16 cellular contexts compared by ENCODE assay signal in the genomic region with DNA sequence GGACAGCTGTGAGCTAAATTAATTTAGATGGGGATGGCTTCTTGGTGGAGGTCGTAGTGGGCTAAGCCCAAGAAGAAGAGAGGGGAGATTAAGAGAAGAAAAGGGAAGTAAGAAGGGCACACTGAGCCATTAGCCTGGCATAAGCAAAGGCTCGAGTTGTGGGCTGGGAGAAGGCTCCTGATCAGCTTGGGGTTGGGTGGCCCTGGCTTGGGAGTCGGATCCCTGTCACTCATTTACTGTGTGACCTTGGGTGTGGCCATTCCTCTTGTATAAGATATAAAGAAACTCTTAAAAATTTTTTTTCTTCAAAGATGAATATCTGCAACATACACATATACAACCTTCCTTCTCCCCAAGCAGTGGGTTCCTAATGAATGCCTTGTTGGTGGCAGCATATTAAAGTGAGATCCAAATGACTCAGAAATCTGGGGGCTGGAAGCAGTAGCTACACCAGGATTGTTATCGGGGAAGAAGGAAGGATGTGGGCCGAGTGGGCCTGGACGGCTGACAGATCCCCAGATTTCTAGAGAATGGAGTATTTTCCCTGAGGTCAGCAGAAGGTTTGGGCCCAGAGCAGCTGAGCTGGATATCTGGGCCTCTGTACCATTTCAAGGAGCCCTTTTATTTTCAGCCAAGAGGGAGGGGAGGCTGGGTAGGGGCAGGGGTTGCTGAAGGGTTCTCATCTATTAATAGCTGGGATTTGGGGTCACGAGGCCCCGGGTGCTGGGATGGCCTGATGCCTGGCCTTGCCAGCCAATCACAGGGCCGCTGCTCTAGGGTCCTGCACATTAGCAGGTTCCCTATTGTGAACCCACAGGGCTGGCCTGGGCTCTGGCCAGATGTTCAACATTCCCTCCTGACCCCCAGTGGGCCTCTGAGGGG. TPM values are rescaled to one million over a fixed set of nuclear protein-coding genes. Genes with fewer than 3 reads are reported as not detected.
A peak's percentile ranks its signal among the peaks of the same experiment; 100 is the strongest.
DNase-seq lines count a peak whose midpoint lies in the region; ATAC-seq, FAIRE-seq and TF ChIP-seq lines count a peak whose summit lies in the region.
"Had no signal": no experiment of that assay in that cellular context is flagged by ENCODE, and none has a peak within 500 bp of the region (broad histone marks: within the 10 kb centered on the region; RNA-seq: fewer than 3 reads in every experiment).

No MANE protein-coding gene starts in this region.

- TF ChIP-seq EP300 in GM12878 (IDR thresholded peaks at IDR 0.05; ENCODE audit: borderline replicate concordance in 1 of 2, control insufficient read depth in 1 of 2, low read depth in 2 of 2, low read length in 2 of 2) = no peak

- TF ChIP-seq RAD21 in GM12878 (IDR thresholded peaks at IDR 0.05; ENCODE audit: insufficient read depth, low read depth, low read length) = no peak

- no peak for FAIRE-seq in GM12878 (lab: Jason Lieb, UNC)
- FAIRE-seq: colon had no signal

- RAD21 ChIA-PET in GM12878 (lab: Charles Lee; ENCODE audit: unreplicated experiment) = interaction anchor here (1.3 to 4.7 kb wide), 7 partner anchors 15 to 115 kb away, joined by 4 to 79 read pairs (median 9); no protein-coding TSS in a partner anchor

- intact Hi-C loops in GM12878 (cut with micrococcal nuclease; ENCODE audit: unreplicated experiment) (no loop called here), right cardiac atrium (cut with DNase I) (no loop called here)

- no peak overlapping the region for H2AFZ ChIP-seq in GM12878 (ENCODE audit: control insufficient read depth, low read depth, low read length)

- 78% methylated on average over 9 of the region's 9 CpGs for WGBS in GM12878 (ENCODE audit: insufficient coverage, insufficient replicate concordance, low lambda C conversion rate, missing lambda C conversion rate)
- WGBS in right cardiac atrium = 41% methylated on average over 9 of the region's 9 CpGs

- no peaks in the 10 kb centered on the region for H3K27me3 ChIP-seq in GM12878 (replicated peaks in 1 of 2; ENCODE audit: control insufficient read depth in 2 of 2, insufficient read depth in 2 of 2, low read length in 1 of 2)
- H3K27me3 ChIP-seq in right cardiac atrium (ENCODE audit: control insufficient read depth, insufficient read depth) = no peaks in the 10 kb centered on the region
- no peaks in the 10 kb centered on the region for H3K27me3 ChIP-seq in skeletal muscle tissue (ENCODE audit: control insufficient read depth in 3 of 3, insufficient read depth in 3 of 3, low read length in 3 of 3)

- TF ChIP-seq CTCF in GM12878 (IDR thresholded peaks at IDR 0.05 in 2 of 3, conservative IDR thresholded peaks at IDR 0.05 in 1 of 3; ENCODE audit: control insufficient read depth in 2 of 3, extremely low read depth in 1 of 3, insufficient read depth in 1 of 3, low read depth in 3 of 3, low read length in 3 of 3) = no peak

- peaks cover 3% of the 10 kb centered on the region; the same call in 1 of the 3 replicates for H3K9me3 ChIP-seq in GM12878 (replicated peaks; ENCODE audit: control insufficient read depth, insufficient read depth, low read length)
- H3K9me3 ChIP-seq in right cardiac atrium (ENCODE audit: control insufficient read depth, low read length) = no peaks in the 10 kb centered on the region
- H3K9me3 ChIP-seq in skeletal muscle tissue (ENCODE audit: control insufficient read depth in 3 of 3, low read length in 3 of 3) = no peaks in the 10 kb centered on the region
- H3K9me3 ChIP-seq: prostate gland, SK-N-SH had no signal

- H3K4me2 ChIP-seq in GM12878 (ENCODE audit: control insufficient read depth, insufficient read depth) = no peak overlapping the region
- H3K4me2 ChIP-seq: SK-N-SH had no signal

- H3K4me1 ChIP-seq in GM12878 (ENCODE audit: control insufficient read depth, insufficient read depth, low read length) (peaks cover 48% of the 10 kb centered on the region), right cardiac atrium (ENCODE audit: control insufficient read depth, insufficient read depth, low read length) (peaks cover 10% of the 10 kb centered on the region), skeletal muscle tissue (ENCODE audit: control insufficient read depth in 3 of 3, insufficient read depth in 3 of 3, low read length in 3 of 3) (peaks cover 52 to 70% (median 69%) of the 10 kb centered on the region in 3 donors)

- H4K20me1 ChIP-seq in GM12878 (ENCODE audit: control insufficient read depth, insufficient read depth) = no peaks in the 10 kb centered on the region

- in situ Hi-C loops in GM12878 (cut with MboI) = no loop called here

- H3K9ac ChIP-seq in GM12878 (ENCODE audit: control insufficient read depth, insufficient read depth, low read length) (no peak overlapping the region), skeletal muscle tissue (ENCODE audit: low read depth in 1 of 3, low read length in 3 of 3) (peak overlapping the region in 1 of 3 donors; percentile 70)
- H3K9ac ChIP-seq: SK-N-SH had no signal

- BruUV-seq in GM12878 (replicated peaks; lab: Mats Ljungman, UMichigan) = no TSS peak

- no peak for TF ChIP-seq POLR2A in GM12878 (IDR thresholded peaks at IDR 0.05; ENCODE audit: low read depth, low read length)

- H3K79me2 ChIP-seq in GM12878 (ENCODE audit: control insufficient read depth, insufficient read depth, low read length) = peaks cover 65% of the 10 kb centered on the region

- ATAC-seq in GM12878 (no peak), right cardiac atrium (peak; percentile 49 to 65), HG02852 (IDR thresholded peaks at IDR 0.05; ENCODE audit: unreplicated experiment) (no peak)
- ATAC-seq: stimulated activated naive CD8-positive, alpha-beta T cell treated with anti-CD3 and anti-CD28 coated beads, Interleukin-15, Interleukin-2, amounts not matched to agents 100 U/mL and 50 U/mL, for 24 hours had no signal

- peak overlapping the region; percentile 13; the same call in 1 of the 2 replicates for H3K27ac ChIP-seq in GM12878 (ENCODE audit: control insufficient read depth, insufficient read depth)
- peak overlapping the region; percentile 95 for H3K27ac ChIP-seq in right cardiac atrium (ENCODE audit: low read length)
- H3K27ac ChIP-seq in skeletal muscle tissue (ENCODE audit: low read depth, low read length) = peak overlapping the region; percentile 85
- H3K27ac ChIP-seq: prostate gland had no signal

- H3K36me3 ChIP-seq in GM12878 (ENCODE audit: control insufficient read depth in 2 of 2, insufficient read depth in 2 of 2, low read length in 1 of 2) (peaks cover 0 to 6% of the 10 kb centered on the region in 2 experiments; a peak in 2 of 4 replicates), skeletal muscle tissue (ENCODE audit: control insufficient read depth in 3 of 3, insufficient read depth in 3 of 3, low read length in 3 of 3) (no peaks in the 10 kb centered on the region)
- H3K36me3 ChIP-seq: prostate gland had no signal

- SMC1A ChIA-PET in GM12878 (lab: Charles Lee; ENCODE audit: uncharacterized antibody, unreplicated experiment) = interaction anchor here (1.1 to 12.0 kb wide), 7 partner anchors 14 to 142 kb away, joined by 3 to 329 read pairs (median 4); no protein-coding TSS in a partner anchor

- H3K4me3 ChIP-seq in GM12878 = no peak overlapping the region
- H3K4me3 ChIP-seq in right cardiac atrium (ENCODE audit: low read length) = no peak overlapping the region
- H3K4me3 ChIP-seq in skeletal muscle tissue (ENCODE audit: low read length in 3 of 3) = peak overlapping the region in 1 of 3 donors; percentile 13
- H3K4me3 ChIP-seq: prostate gland had no signal

- POLR2A ChIA-PET in GM12878 (lab: Charles Lee) = interaction anchor here (1.0 to 9.0 kb wide), 5 partner anchors 9 to 22 kb away, joined by 3 to 143 read pairs (median 9); no protein-coding TSS in a partner anchor

- CTCF ChIA-PET in GM12878 (lab: Yijun Ruan, JAX) = interaction anchor here (0.7 to 10.4 kb wide), 8 partner anchors 9 to 126 kb away, joined by 3 to 130 read pairs (median 12); no protein-coding TSS in a partner anchor

- DNase-seq in MV-4-11 (lab: John Stamatoyannopoulos, UW) = peak; percentile 31
- no peak for DNase-seq in GM12878 (ENCODE audit: low read depth, low spot score)
- DNase-seq in right cardiac atrium = peak; percentile 36 to 64 (median 56)
- no peak for DNase-seq in NCI-H526 (lab: John Stamatoyannopoulos, UW)
- DNase-seq in COLO829 (ENCODE audit: low spot score) = no peak
- no peak for DNase-seq in activated CD4-positive, alpha-beta T cell treated with anti-CD3 and anti-CD28 coated beads, Interleukin-2, amount 50 U/mL, for 1 hour
- DNase-seq: activated CD4-positive, CD25-positive, alpha-beta regulatory T cell; activated T-cell treated with anti-CD3 and anti-CD28 coated beads for 4 hours; NCI-H2029 treated with DMSO at 0.1 percent for 48 hours; SK-N-SH; stimulated activated CD4-positive, alpha-beta T cell treated with anti-CD3 and anti-CD28 coated beads, Interleukin-4, amount 100 ng/mL, for 24 hours; stimulated activated naive CD8-positive, alpha-beta T cell treated with anti-CD3 and anti-CD28 coated beads, Interleukin-15, Interleukin-2, amounts not matched to agents 100 U/mL and 50 U/mL, for 24 hours had no signal

TF ChIP-seq in GM12878, 131 proteins besides CTCF, POLR2A, EP300 and RAD21 (continues in another document):
- TF ChIP-seq ASH2L (IDR thresholded peaks at IDR 0.05; ENCODE audit: borderline replicate concordance, low read depth) (no peak), BRCA1 (IDR thresholded peaks at IDR 0.05; ENCODE audit: low read depth, low read length) (no peak), RBBP5 (conservative IDR thresholded peaks at IDR 0.05) (no peak), ZNF384 (IDR thresholded peaks at IDR 0.05; ENCODE audit: borderline replicate concordance, low read depth, low read length) (no peak), GATAD2B (conservative IDR thresholded peaks at IDR 0.05; ENCODE audit: low read depth) (no peak), BMI1 (IDR thresholded peaks at IDR 0.05; ENCODE audit: borderline replicate concordance) (no peak)

RNA-seq across cellular contexts. Expression of a gene that starts 52.1 kb away (rescaled TPM):
- 55.8 and 60.6 TPM in 2 replicates for total RNA-seq in GM12878 (2013; cell fraction: nucleolus; rRNA removed)
- 5.3 and 6.4 TPM in 2 replicates for total RNA-seq in GM12878 (2014; rRNA removed)
- total RNA-seq in GM12878 (2014; rRNA removed; fragmentation: Illumina TruSeq; extraction: Trizol) = 5.8 and 6.1 TPM in 2 replicates
- 18.1 and 20.5 TPM in 2 replicates for total RNA-seq in GM12878 (2021)
- 2.5 TPM for polyA plus RNA-seq in GM12878 (2011; ENCODE audit: low read depth)
- 3.0 and 4.7 TPM in 2 replicates for polyA plus RNA-seq in GM12878 (2011; rRNA removed)
- 3.2 and 4.0 TPM in 2 replicates for polyA plus RNA-seq in GM12878 (2011; cell fraction: cytosol; rRNA removed)
- 24.1 and 34.3 TPM in 2 replicates for polyA plus RNA-seq in GM12878 (2011; cell fraction: nucleus; rRNA removed)
- 3.1 and 3.8 TPM in 2 replicates for polyA plus RNA-seq in GM12878 (2012)
- polyA plus RNA-seq in GM12878 (2014; fragmentation: Illumina TruSeq; extraction: Trizol) = 7.8 and 8.6 TPM in 2 replicates
- 1 to 10 TPM; 1.8 to 2.5 TPM for polyA plus RNA-seq in GM12878 (2014; fragmentation: Nextera tagmentation; extraction: Ambion mirVana)
- 7.3 and 7.5 TPM in 2 replicates for polyA plus RNA-seq in GM12878 (2014; rRNA removed)
- 10 to 100 TPM; 10.4 to 10.7 TPM for polyA plus RNA-seq in GM12878 (2016; fragmentation: Nextera tagmentation; extraction: Ambion mirVana)
- 9.2 and 10.7 TPM in 2 replicates for polyA minus RNA-seq in GM12878 (2011; rRNA and poly(A)+ RNA removed)
- 5.5 and 6.4 TPM in 2 replicates for polyA minus RNA-seq in GM12878 (2011; cell fraction: cytosol; rRNA and poly(A)+ RNA removed)
- 11.2 and 19.8 TPM in 2 replicates for polyA minus RNA-seq in GM12878 (2011; cell fraction: nucleus; rRNA and poly(A)+ RNA removed)
- total RNA-seq in right cardiac atrium = 10 to 100 TPM; 11.9 to 17.5 (median 13.6) TPM
- 4.5 TPM for polyA plus RNA-seq in right cardiac atrium
- total RNA-seq in skeletal muscle tissue = 4.2 TPM

Comparison
In these comparisons a context has a peak if more than half of its experiments do, and no peak if none do; other contexts are left out.
1. DNase-seq: peak in MV-4-11 (single experiment) and right cardiac atrium (3 of 3); none in GM12878 (single experiment), NCI-H526 (0 of 2), COLO829 (single experiment) and activated CD4-positive, alpha-beta T cell treated with anti-CD3 and anti-CD28 coated beads, Interleukin-2, amount 50 U/mL, for 1 hour (single experiment).
2. ATAC-seq: peak in right cardiac atrium (2 of 2); none in GM12878 (single experiment) and HG02852 (single experiment).
3. H3K27ac ChIP-seq: peak in every context shown above with its lines; median percentile 95 in right cardiac atrium; 85 in skeletal muscle tissue; 13 in GM12878.